Comparison of ENCODE assay signal across 8 cellular contexts in the genomic region with DNA sequence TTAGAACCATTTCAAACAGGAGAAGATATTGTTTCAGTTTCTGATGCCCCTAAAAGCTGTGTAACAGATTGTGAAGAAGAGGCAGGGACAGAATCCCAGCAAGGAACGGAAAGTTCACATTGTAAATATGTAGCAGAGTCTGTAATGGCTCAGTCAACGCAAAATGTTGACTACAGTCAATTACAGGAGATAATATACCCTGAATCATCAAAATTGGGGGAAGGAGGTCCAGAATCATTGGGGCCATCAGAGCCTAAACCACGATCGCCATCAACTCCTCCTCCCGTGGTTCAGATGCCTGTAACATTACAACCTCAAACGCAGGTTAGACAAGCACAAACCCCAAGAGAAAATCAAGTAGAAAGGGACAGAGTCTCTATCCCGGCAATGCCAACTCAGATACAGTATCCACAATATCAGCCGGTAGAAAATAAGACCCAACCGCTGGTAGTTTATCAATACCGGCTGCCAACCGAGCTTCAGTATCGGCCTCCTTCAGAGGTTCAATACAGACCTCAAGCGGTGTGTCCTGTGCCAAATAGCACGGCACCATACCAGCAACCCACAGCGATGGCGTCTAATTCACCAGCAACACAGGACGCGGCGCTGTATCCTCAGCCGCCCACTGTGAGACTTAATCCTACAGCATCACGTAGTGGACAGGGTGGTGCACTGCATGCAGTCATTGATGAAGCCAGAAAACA. TPM values are rescaled to one million over a fixed set of nuclear protein-coding genes. Genes with fewer than 3 reads are reported as not detected.
DNase-seq lines count a peak whose midpoint lies in the region; ATAC-seq lines count a peak whose summit lies in the region.

No MANE protein-coding gene starts in this region.

- ATAC-seq in HG02870 (IDR thresholded peaks at IDR 0.05; ENCODE audit: unreplicated experiment) (peak; percentile 57), left lobe of liver (peak; percentile 100)
- peak; percentile 97 to 99 for ATAC-seq in activated CD4-positive, CD25-positive, alpha-beta regulatory T cell treated with anti-CD3 and anti-CD28 coated beads, Interleukin-2, amount 50 U/mL, for 24 hours

- DNase-seq in DMS53 (lab: John Stamatoyannopoulos, UW) (peak; percentile 80), NCI-H2227 (lab: John Stamatoyannopoulos, UW; ENCODE audit: unreplicated experiment) (peak; percentile 56), left lobe of liver (ENCODE audit: low spot score) (peak; percentile 76), cortex of kidney (lab: John Stamatoyannopoulos, UW) (no peak)
- DNase-seq in central memory CD4-positive, alpha-beta T cell, result peak; percentile 60
- DNase-seq in stimulated activated CD4-positive, alpha-beta T cell treated with anti-CD3 and anti-CD28 coated beads, Interleukin-2, amount 100 ng/mL, for 24 hours, result peak; percentile 75 to 79

RNA-seq across cellular contexts. Expression of gene IGLL1, which starts 40.8 kb away (rescaled TPM):
- not detected for total RNA-seq in left lobe of liver
